16 cellular contexts compared by ENCODE assay signal in the genomic region with DNA sequence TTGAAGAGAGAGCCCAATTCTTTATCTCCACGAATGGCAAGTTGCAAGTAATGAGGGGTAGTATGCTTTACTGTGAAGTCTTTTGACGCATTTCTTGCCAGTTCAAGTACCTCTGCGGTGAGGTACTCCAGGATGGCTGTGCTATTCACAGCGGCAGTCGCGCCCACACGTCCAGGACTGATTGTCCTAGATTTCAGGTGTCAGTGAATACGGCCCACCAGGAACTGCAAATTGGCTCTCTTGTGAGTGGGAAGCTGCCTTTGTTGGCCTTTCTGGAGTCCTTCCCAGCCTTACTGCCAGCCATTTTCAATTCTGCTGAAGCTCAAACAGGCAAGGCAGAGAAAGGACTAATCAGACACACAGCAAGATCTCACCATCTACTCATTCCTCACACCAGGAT.
"Had no signal": no experiment of that assay in that cellular context is flagged by ENCODE, and none has a peak within 500 bp of the region (broad histone marks: within the 10 kb centered on the region; RNA-seq: fewer than 3 reads in every experiment).

No MANE protein-coding gene starts in this region.

- H3K4me3 ChIP-seq: lung, pancreas had no signal

- H3K9me3 Mint-ChIP-seq: activated naive CD4-positive, alpha-beta T cell treated with anti-CD3 and anti-CD28 coated beads, Interleukin-2, amount 10 ng/mL, durations not matched to agents 7 days and 5 days; immature natural killer cell; naive B cell; stimulated activated effector memory CD8-positive, alpha-beta T cell treated with anti-CD3 and anti-CD28 coated beads, Interleukin-12 subunit alpha, Interleukin-12 subunit beta, amount 100 ng/mL, for 72 hours had no signal

- H3K27ac ChIP-seq: foreskin keratinocyte, pancreas had no signal

- ATAC-seq: foreskin keratinocyte; left colon; pancreas; stimulated activated effector memory CD8-positive, alpha-beta T cell treated with anti-CD3 and anti-CD28 coated beads, Interleukin-12 subunit alpha, Interleukin-12 subunit beta, amount 100 ng/mL, for 72 hours had no signal

- H3K4me1 ChIP-seq: foreskin keratinocyte had no signal

- H3K27ac Mint-ChIP-seq: stimulated activated effector memory CD8-positive, alpha-beta T cell treated with anti-CD3 and anti-CD28 coated beads, Interleukin-12 subunit alpha, Interleukin-12 subunit beta, amount 100 ng/mL, for 72 hours had no signal

- H3K4me3 Mint-ChIP-seq: activated naive CD4-positive, alpha-beta T cell treated with anti-CD3 and anti-CD28 coated beads, Interleukin-2, amount 10 ng/mL, durations not matched to agents 7 days and 5 days; immature natural killer cell; naive B cell; stimulated activated effector memory CD8-positive, alpha-beta T cell treated with anti-CD3 and anti-CD28 coated beads, Interleukin-12 subunit alpha, Interleukin-12 subunit beta, amount 100 ng/mL, for 72 hours had no signal

- DNase-seq: activated CD4-positive, alpha-beta T cell treated with anti-CD3 and anti-CD28 coated beads, Interleukin-2, amount 50 U/mL, for 4 hours; activated CD4-positive, CD25-positive, alpha-beta regulatory T cell treated with anti-CD3 and anti-CD28 coated beads, Interleukin-2, amount 50 U/mL, for 72 hours; activated naive CD4-positive, alpha-beta T cell treated with anti-CD3 and anti-CD28 coated beads, Interleukin-2, amount 10 ng/mL, durations not matched to agents 7 days and 5 days; effector memory CD4-positive, alpha-beta T cell; foreskin keratinocyte; immature natural killer cell; left colon; naive B cell; pancreas; retina; stimulated activated CD4-positive, alpha-beta T cell treated with anti-CD3 and anti-CD28 coated beads, Interleukin-12 subunit alpha, Interleukin-12 subunit beta, amount 100 ng/mL, for 4 hours; stimulated activated CD4-positive, alpha-beta T cell treated with anti-CD3 and anti-CD28 coated beads, Interleukin-2, amount 100 ng/mL, for 24 hours; T-helper 1 cell; T1000 had no signal

- H3K27me3 ChIP-seq: foreskin keratinocyte, pancreas had no signal

- H3K9me3 ChIP-seq: pancreas had no signal

- H3K27me3 Mint-ChIP-seq: activated naive CD4-positive, alpha-beta T cell treated with anti-CD3 and anti-CD28 coated beads, Interleukin-2, amount 10 ng/mL, durations not matched to agents 7 days and 5 days; naive B cell had no signal
